ENCODE assay signal across 8 cellular contexts in genomic region chr1:28642056-28642846, GRCh38. TPM values are rescaled to one million over a fixed set of nuclear protein-coding genes. Genes with fewer than 3 reads are reported as not detected.
DNase-seq lines count a peak whose midpoint lies in the region; ATAC-seq and TF ChIP-seq lines count a peak whose summit lies in the region.

No MANE protein-coding gene starts in this region.

- peaks cover 38% of the 10 kb centered on the region for H3K4me1 Mint-ChIP-seq in chondrocyte (ENCODE audit: low read depth)

- no peaks in the 10 kb centered on the region for H3K9me3 ChIP-seq in transverse colon

- H3K27me3 Mint-ChIP-seq in chondrocyte (ENCODE audit: low read depth), result no peaks in the 10 kb centered on the region

- no peaks in the 10 kb centered on the region for H3K27me3 ChIP-seq in transverse colon

- peak overlapping the region; percentile 99 for H3K27ac Mint-ChIP-seq in chondrocyte (ENCODE audit: unreplicated experiment)

- WGBS in transverse colon (ENCODE audit: low coverage in 1 of 2), 2 donors, result 0% methylated on average over 7 to 26 of the region's 26 CpGs

- in situ Hi-C loops in transverse colon (cut with MboI; ENCODE audit: low pct_ligation_motif_present in 1 of 4, low pct_unique_long_range_greater_than_20kb in 1 of 4, low sequenced_read_pairs in 3 of 4), result no loop called here

- no peaks in the 10 kb centered on the region for H3K36me3 Mint-ChIP-seq in chondrocyte (ENCODE audit: low read depth)

- DNase-seq in COLO829 (ENCODE audit: low spot score) (peak; percentile 13), NCI-H345 (lab: John Stamatoyannopoulos, UW) (peak; percentile 48), chondrocyte (ENCODE audit: low spot score) (no peak), medulla oblongata (ENCODE audit: extremely low spot score) (peak; percentile 28), transverse colon (no peak), NCI-H446 treated with DMSO at 0.1 percent for 48 hours (lab: John Stamatoyannopoulos, UW) (no peak), COR-L47 (lab: John Stamatoyannopoulos, UW) (no peak)

- H3K27ac ChIP-seq in transverse colon, result peak overlapping the region; percentile 92 to 96 (median 93)

- no peaks in the 10 kb centered on the region for H3K36me3 ChIP-seq in transverse colon

- H3K9me3 Mint-ChIP-seq in chondrocyte (ENCODE audit: low read depth), result no peaks in the 10 kb centered on the region

- ATAC-seq in GM21723 (IDR thresholded peaks at IDR 0.05; ENCODE audit: unreplicated experiment), result peak; percentile 13

- no peak for TF ChIP-seq CTCF in chondrocyte (IDR thresholded peaks at IDR 0.05)
- no peak for TF ChIP-seq CTCF in transverse colon (IDR thresholded peaks at IDR 0.05)

- H3K4me1 ChIP-seq in transverse colon, result peaks cover 14 to 37% (median 17%) of the 10 kb centered on the region in 4 donors

- H3K4me3 ChIP-seq in transverse colon, result peak overlapping the region; percentile 61 to 92 (median 78)

- intact Hi-C loops in transverse colon (cut with DNase I; ENCODE audit: low total_unique reads), result no loop called here

- no peak for TF ChIP-seq POLR2A in transverse colon (IDR thresholded peaks at IDR 0.05)

- H3K4me3 Mint-ChIP-seq in chondrocyte (ENCODE audit: unreplicated experiment), result peak overlapping the region; percentile 100

- TF ChIP-seq EP300 in transverse colon (IDR thresholded peaks at IDR 0.05; ENCODE audit: low read depth), result no peak

RNA-seq across cellular contexts. Expression of gene TAF12, which starts 0.6 kb away (rescaled TPM):
- total RNA-seq in chondrocyte (19.4 to 27.6 TPM (median 22.8 TPM) in 3 replicates), transverse colon (10 to 100 TPM; 13.8 to 19.5 (median 15.2) TPM)

RNA-seq across cellular contexts. Expression of gene RNU11, which starts 6.1 kb away (rescaled TPM):
- total RNA-seq in chondrocyte, result not detected in 3 replicates
- not detected for total RNA-seq in transverse colon

RNA-seq across cellular contexts. Expression of gene GMEB1, which starts 26.3 kb away (rescaled TPM):
- total RNA-seq in chondrocyte, result 10.9 to 12.6 TPM (median 12.4 TPM) in 3 replicates
- 10 to 100 TPM in 1 of 4 donors, 1 to 10 TPM in 3; 4.4 to 10.4 (median 7.2) TPM for total RNA-seq in transverse colon

RNA-seq across cellular contexts. Expression of gene RAB42, which starts 50.2 kb away (rescaled TPM):
- 1.3 to 2.6 TPM (median 2.3 TPM) in 3 replicates for total RNA-seq in chondrocyte
- 10 to 100 TPM in 1 of 4 donors, 1 to 10 TPM in 2, not detected in 1; 5.3 to 14.2 (median 5.6) TPM for total RNA-seq in transverse colon

Comparison
In these comparisons a context has a peak if more than half of its experiments do, and no peak if none do; other contexts are left out.
1. DNase-seq: peak in COLO829 (single experiment), NCI-H345 (single experiment) and medulla oblongata (single experiment); none in chondrocyte (single experiment), transverse colon (single experiment), NCI-H446 treated with DMSO at 0.1 percent for 48 hours (single experiment) and COR-L47 (single experiment).